Comparison of ENCODE assay signal across 2 cellular contexts in the genomic region with DNA sequence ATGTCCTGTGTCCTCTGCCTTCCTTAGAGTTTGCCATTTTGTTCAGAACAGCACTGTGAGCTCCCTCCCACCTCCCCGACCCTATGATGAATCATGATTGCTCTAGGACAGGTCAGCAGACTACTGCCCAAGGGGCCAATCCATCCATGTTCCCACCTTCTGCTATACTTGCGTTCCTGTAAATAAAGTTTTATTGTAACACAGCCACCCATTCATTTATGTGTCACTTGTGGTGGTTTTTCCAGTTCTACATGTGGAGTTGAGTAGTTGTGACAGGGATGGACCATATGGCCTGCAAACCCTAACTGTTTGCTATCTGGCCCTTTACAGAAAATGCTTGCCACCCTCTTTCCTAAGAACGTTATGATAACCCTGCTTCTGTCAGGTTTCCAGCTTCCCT.
TF ChIP-seq lines count a peak whose summit lies in the region.

No MANE protein-coding gene starts in this region.

TF ChIP-seq in HepG2, 621 proteins besides CTCF, POLR2A, EP300 and RAD21 (continued from another document):
- TF ChIP-seq, protein P1, sequence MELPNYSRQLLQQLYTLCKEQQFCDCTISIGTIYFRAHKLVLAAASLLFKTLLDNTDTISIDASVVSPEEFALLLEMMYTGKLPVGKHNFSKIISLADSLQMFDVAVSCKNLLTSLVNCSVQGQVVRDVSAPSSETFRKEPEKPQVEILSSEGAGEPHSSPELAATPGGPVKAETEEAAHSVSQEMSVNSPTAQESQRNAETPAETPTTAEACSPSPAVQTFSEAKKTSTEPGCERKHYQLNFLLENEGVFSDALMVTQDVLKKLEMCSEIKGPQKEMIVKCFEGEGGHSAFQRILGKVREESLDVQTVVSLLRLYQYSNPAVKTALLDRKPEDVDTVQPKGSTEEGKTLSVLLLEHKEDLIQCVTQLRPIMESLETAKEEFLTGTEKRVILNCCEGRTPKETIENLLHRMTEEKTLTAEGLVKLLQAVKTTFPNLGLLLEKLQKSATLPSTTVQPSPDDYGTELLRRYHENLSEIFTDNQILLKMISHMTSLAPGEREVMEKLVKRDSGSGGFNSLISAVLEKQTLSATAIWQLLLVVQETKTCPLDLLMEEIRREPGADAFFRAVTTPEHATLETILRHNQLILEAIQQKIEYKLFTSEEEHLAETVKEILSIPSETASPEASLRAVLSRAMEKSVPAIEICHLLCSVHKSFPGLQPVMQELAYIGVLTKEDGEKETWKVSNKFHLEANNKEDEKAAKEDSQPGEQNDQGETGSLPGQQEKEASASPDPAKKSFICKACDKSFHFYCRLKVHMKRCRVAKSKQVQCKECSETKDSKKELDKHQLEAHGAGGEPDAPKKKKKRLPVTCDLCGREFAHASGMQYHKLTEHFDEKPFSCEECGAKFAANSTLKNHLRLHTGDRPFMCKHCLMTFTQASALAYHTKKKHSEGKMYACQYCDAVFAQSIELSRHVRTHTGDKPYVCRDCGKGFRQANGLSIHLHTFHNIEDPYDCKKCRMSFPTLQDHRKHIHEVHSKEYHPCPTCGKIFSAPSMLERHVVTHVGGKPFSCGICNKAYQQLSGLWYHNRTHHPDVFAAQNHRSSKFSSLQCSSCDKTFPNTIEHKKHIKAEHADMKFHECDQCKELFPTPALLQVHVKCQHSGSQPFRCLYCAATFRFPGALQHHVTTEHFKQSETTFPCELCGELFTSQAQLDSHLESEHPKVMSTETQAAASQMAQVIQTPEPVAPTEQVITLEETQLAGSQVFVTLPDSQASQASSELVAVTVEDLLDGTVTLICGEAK (IDR thresholded peaks at IDR 0.05): no peak
- TF ChIP-seq, protein P1 (CRISPR knock-in tag; IDR thresholded peaks at IDR 0.05): peak; percentile 57; the same call in 1 of the 2 replicates

TF ChIP-seq in K562, 482 proteins besides CTCF, POLR2A, EP300 and RAD21:
- TF ChIP-seq, protein P1 (IDR thresholded peaks at IDR 0.05): peak; percentile 50; the same call in 1 of the 2 replicates
- TF ChIP-seq, protein P1 (CRISPR knock-in tag; IDR thresholded peaks at IDR 0.05): no peak
- TF ChIP-seq ZNF316 (IDR thresholded peaks at IDR 0.05): no peak
